Comparison of ENCODE assay signal across 1 cellular context in the genomic region with DNA sequence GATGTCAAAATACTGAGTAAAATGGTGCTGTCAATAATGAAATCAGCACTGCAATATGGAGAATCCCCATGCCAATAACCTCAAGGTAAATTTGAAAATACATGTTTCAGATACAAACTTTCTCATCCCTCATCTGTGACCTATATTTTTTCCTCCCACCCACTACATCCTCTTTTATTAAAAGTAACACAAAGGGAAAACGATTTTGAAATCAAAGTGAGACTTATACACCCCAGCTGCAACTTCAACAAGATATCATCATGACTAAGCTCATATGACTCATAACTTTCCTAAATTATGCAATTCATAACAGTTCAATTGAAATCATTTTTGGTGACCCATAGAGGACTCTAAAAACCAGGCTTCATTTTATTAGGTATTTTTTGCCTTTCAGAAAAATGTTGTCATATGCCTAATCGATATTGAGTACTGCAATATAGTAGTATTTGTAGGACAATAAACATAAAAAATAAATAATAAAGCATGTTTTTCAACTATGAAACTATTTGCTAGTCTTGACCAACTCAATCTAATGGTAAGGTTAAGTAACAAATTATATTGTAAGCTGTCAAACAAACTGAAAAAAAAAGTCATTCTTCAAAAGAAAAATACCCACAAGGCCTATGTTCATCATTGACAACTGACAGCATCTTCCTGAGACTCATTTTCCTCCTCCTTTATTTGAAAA.
TF ChIP-seq lines count a peak whose summit lies in the region.

No MANE protein-coding gene starts in this region.

TF ChIP-seq in K562, 482 proteins besides CTCF, POLR2A, EP300 and RAD21 (continued from another document and continues in another):
- TF ChIP-seq TFAP4 (CRISPR knock-in tag; IDR thresholded peaks at IDR 0.05; ENCODE audit: borderline replicate concordance) (peak; percentile 23; the same call in 1 of the 2 replicates), MAFF (IDR thresholded peaks at IDR 0.05; ENCODE audit: low read length) (peak; percentile 48; the same call in 1 of the 2 replicates), IRF9 (tag; IDR thresholded peaks at IDR 0.05) (peak; percentile 73), HDAC1 (IDR thresholded peaks at IDR 0.05) (peak in 1 of 2 experiments; percentile 43; a peak in 1 of 4 replicates), ZKSCAN1 (IDR thresholded peaks at IDR 0.05; ENCODE audit: low read depth, low read length) (no peak), ZKSCAN3 (CRISPR knock-in tag; IDR thresholded peaks at IDR 0.05) (no peak), TAF9B (IDR thresholded peaks at IDR 0.05; ENCODE audit: partially characterized antibody) (peak; percentile 84), NEUROD1 (IDR thresholded peaks at IDR 0.05; ENCODE audit: borderline replicate concordance, low read depth, low read length, partially characterized antibody) (peak; percentile 20), SOX6 (IDR thresholded peaks at IDR 0.05) (peak; percentile 50; the same call in 1 of the 2 replicates), RBM25 (IDR thresholded peaks at IDR 0.05; ENCODE audit: low read depth, low read length, severe bottlenecking) (no peak), HDAC3 (IDR thresholded peaks at IDR 0.05; ENCODE audit: borderline replicate concordance, partially characterized antibody) (peak; percentile 44), MLLT1 (IDR thresholded peaks at IDR 0.05) (0 out of 4 replicates have a peak, but pooled peaks of 1 of the 2 experiments have one; percentile 13), TCF7 (IDR thresholded peaks at IDR 0.05; ENCODE audit: borderline replicate concordance) (no peak), FUS (optimal IDR thresholded peaks at IDR 0.05; ENCODE audit: low read depth, low read length) (no peak), ZNF830 (CRISPR knock-in tag; IDR thresholded peaks at IDR 0.05) (no peak), ZBTB11 (CRISPR knock-in tag; IDR thresholded peaks at IDR 0.05) (0 out of 6 replicates have a peak, but pooled peaks of 1 of the 3 experiments have one; percentile 42), ARID3A (IDR thresholded peaks at IDR 0.05; ENCODE audit: borderline replicate concordance, low read depth, low read length) (peak; percentile 89), HDAC2 (IDR thresholded peaks at IDR 0.05) (peak; percentile 61; the same call in 1 of the 2 replicates), RBM39 (optimal IDR thresholded peaks at IDR 0.05; ENCODE audit: low read depth, low read length) (no peak), ZBTB1 (CRISPR knock-in tag; IDR thresholded peaks at IDR 0.05; ENCODE audit: borderline replicate concordance, low read depth) (no peak), GATAD2B (IDR thresholded peaks at IDR 0.05; ENCODE audit: borderline replicate concordance) (peak; percentile 28; the same call in 1 of the 2 replicates), NFE2 (IDR thresholded peaks at IDR 0.05; ENCODE audit: low read depth) (peak; percentile 91), BRD9 (IDR thresholded peaks at IDR 0.05; ENCODE audit: low read depth, partially characterized antibody) (peak; percentile 83), CUX1 (CRISPR knock-in tag; IDR thresholded peaks at IDR 0.05) (peak; percentile 60; the same call in 1 of the 2 replicates), TEAD1 (CRISPR knock-in tag; IDR thresholded peaks at IDR 0.05) (0 out of 4 replicates have a peak, but pooled peaks of 1 of the 2 experiments have one; percentile 20), DACH1 (IDR thresholded peaks at IDR 0.05; ENCODE audit: partially characterized antibody) (peak; percentile 75), ZNF584 (CRISPR knock-in tag; IDR thresholded peaks at IDR 0.05; ENCODE audit: low read depth) (peak; percentile 69), NFRKB (IDR thresholded peaks at IDR 0.05; ENCODE audit: low read depth) (0 out of 2 replicates have a peak, but pooled peaks have one; percentile 11), ZNF175 (CRISPR knock-in tag; IDR thresholded peaks at IDR 0.05; ENCODE audit: low read depth) (peak; percentile 77; the same call in 1 of the 2 replicates), ZNF57 (CRISPR knock-in tag; IDR thresholded peaks at IDR 0.05) (no peak), LEF1 (IDR thresholded peaks at IDR 0.05) (peak; percentile 71; the same call in 1 of the 2 replicates), JUNB (CRISPR knock-in tag; conservative IDR thresholded peaks at IDR 0.05) (peak; percentile 87), RCOR1 (IDR thresholded peaks at IDR 0.05; ENCODE audit: borderline replicate concordance in 1 of 2, low read depth in 2 of 2, low read length in 2 of 2) (0 out of 4 replicates have a peak, but pooled peaks of 1 of the 2 experiments have one; percentile 52), ZNF766 (CRISPR knock-in tag; conservative IDR thresholded peaks at IDR 0.05) (peak; percentile 68; the same call in 1 of the 2 replicates), ZNF316 (IDR thresholded peaks at IDR 0.05) (peak; percentile 94), ETV6 (IDR thresholded peaks at IDR 0.05; ENCODE audit: borderline replicate concordance in 1 of 2, low read depth in 2 of 2, low read length in 1 of 2) (no peak), ETV6 (CRISPR knock-in tag; IDR thresholded peaks at IDR 0.05; ENCODE audit: borderline replicate concordance) (no peak)
- TF ChIP-seq, protein P1, sequence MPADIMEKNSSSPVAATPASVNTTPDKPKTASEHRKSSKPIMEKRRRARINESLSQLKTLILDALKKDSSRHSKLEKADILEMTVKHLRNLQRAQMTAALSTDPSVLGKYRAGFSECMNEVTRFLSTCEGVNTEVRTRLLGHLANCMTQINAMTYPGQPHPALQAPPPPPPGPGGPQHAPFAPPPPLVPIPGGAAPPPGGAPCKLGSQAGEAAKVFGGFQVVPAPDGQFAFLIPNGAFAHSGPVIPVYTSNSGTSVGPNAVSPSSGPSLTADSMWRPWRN (IDR thresholded peaks at IDR 0.05; ENCODE audit: low read depth), result 0 out of 2 replicates have a peak, but pooled peaks have one; percentile 31
- TF ChIP-seq, protein P2, sequence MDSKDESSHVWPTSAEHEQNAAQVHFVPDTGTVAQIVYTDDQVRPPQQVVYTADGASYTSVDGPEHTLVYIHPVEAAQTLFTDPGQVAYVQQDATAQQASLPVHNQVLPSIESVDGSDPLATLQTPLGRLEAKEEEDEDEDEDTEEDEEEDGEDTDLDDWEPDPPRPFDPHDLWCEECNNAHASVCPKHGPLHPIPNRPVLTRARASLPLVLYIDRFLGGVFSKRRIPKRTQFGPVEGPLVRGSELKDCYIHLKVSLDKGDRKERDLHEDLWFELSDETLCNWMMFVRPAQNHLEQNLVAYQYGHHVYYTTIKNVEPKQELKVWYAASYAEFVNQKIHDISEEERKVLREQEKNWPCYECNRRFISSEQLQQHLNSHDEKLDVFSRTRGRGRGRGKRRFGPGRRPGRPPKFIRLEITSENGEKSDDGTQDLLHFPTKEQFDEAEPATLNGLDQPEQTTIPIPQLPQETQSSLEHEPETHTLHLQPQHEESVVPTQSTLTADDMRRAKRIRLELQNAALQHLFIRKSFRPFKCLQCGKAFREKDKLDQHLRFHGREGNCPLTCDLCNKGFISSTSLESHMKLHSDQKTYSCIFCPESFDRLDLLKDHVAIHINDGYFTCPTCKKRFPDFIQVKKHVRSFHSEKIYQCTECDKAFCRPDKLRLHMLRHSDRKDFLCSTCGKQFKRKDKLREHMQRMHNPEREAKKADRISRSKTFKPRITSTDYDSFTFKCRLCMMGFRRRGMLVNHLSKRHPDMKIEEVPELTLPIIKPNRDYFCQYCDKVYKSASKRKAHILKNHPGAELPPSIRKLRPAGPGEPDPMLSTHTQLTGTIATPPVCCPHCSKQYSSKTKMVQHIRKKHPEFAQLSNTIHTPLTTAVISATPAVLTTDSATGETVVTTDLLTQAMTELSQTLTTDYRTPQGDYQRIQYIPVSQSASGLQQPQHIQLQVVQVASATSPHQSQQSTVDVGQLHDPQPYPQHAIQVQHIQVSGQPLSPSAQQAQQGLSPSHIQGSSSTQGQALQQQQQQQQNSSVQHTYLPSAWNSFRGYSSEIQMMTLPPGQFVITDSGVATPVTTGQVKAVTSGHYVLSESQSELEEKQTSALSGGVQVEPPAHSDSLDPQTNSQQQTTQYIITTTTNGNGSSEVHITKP (IDR thresholded peaks at IDR 0.05; ENCODE audit: partially characterized antibody), result peak; percentile 2
